Comparison of ENCODE assay signal across 1 cellular context in the genomic region with DNA sequence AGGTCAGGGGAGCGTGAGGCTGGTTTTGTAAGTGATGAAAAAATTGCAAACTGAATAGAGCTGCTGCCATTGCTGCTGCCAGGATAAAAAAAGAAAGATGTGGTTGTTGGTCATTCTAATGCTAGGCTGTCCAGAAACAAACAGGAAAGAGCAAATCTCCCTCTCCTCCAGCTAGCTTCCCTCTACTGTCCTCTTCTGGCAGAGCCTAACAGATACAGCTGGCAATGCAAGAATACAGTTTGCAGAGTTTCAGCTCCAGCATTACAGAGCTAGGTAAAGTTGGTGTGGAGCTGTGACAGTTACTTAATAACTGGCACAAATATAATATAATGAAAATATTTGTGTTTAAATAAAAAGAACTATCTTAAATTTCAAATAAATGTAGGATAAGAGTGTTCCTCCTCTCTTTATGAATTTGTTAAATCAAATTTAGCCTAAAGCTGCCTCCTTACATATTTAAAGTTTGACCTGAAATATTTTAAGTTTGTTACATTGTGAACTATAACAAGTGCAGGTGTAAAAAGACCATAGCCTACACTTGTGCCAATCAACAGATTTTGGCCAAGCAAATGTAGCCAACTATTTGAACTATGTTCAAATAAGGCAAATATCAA.
TF ChIP-seq lines count a peak whose summit lies in the region.

No MANE protein-coding gene starts in this region.

TF ChIP-seq in GM23338, 12 proteins besides CTCF, POLR2A, EP300 and RAD21 (continued from another document):
- TF ChIP-seq ZNF462 (CRISPR knock-in tag; IDR thresholded peaks at IDR 0.05) = no peak
- TF ChIP-seq ETS1 (IDR thresholded peaks at IDR 0.05) = no peak
- no peak for TF ChIP-seq ZNF331 (CRISPR knock-in tag; IDR thresholded peaks at IDR 0.05; ENCODE audit: low read depth)
- no peak for TF ChIP-seq ZNF114 (CRISPR knock-in tag; IDR thresholded peaks at IDR 0.05)
- no peak for TF ChIP-seq JUNB (IDR thresholded peaks at IDR 0.05; ENCODE audit: unreplicated experiment)
- TF ChIP-seq EZH2phosphoT487 (IDR thresholded peaks at IDR 0.05; ENCODE audit: unreplicated experiment) = no peak
- no peak for TF ChIP-seq CREB1 (CRISPR knock-in tag; IDR thresholded peaks at IDR 0.05; ENCODE audit: low read depth)
- TF ChIP-seq NANOG (IDR thresholded peaks at IDR 0.05; ENCODE audit: borderline replicate concordance) = no peak
- TF ChIP-seq EZH2 (IDR thresholded peaks at IDR 0.05; ENCODE audit: low read depth, unreplicated experiment) = no peak
- TF ChIP-seq POLR2AphosphoS5 (IDR thresholded peaks at IDR 0.05; ENCODE audit: low read depth) = no peak
- no peak for TF ChIP-seq STAT1 (IDR thresholded peaks at IDR 0.05; ENCODE audit: unreplicated experiment)
